In genomic region chr5:133754575-133755169, GRCh38 we compare ENCODE assay signal across 8 cellular contexts.
DNase-seq lines count a peak whose midpoint lies in the region; ATAC-seq and TF ChIP-seq lines count a peak whose summit lies in the region.

No MANE protein-coding gene starts in this region.

- H3K36me3 ChIP-seq in brain microvascular endothelial cell (replicated peaks) (no peaks in the 10 kb centered on the region), lung (ENCODE audit: control insufficient read depth in 2 of 2, insufficient read depth in 2 of 2, low read length in 2 of 2) (no peaks in the 10 kb centered on the region)

- in situ Hi-C loops in brain microvascular endothelial cell (cut with HindIII; ENCODE audit: low pct_ligation_motif_present, low sequenced_read_pairs) = no loop called here

- ATAC-seq in lung (ENCODE audit: insufficient read depth, low FRiP score) (no peak), HG03469 (IDR thresholded peaks at IDR 0.05; ENCODE audit: unreplicated experiment) (no peak)

- no peaks in the 10 kb centered on the region for H3K9me3 ChIP-seq in lung (ENCODE audit: control insufficient read depth in 2 of 2, insufficient read depth in 1 of 2, low read length in 1 of 2)

- H3K27me3 ChIP-seq in brain microvascular endothelial cell (replicated peaks) (peaks cover 3% of the 10 kb centered on the region), lung (ENCODE audit: control insufficient read depth, insufficient read depth) (no peaks in the 10 kb centered on the region)

- 40 to 41% methylated on average over 5 of the region's 5 CpGs for WGBS in lung, 2 donors

- peak; percentile 32 for DNase-seq in A172 (ENCODE audit: low spot score)
- peak; percentile 49 for DNase-seq in ELF-1 (ENCODE audit: low read depth, low spot score)
- peak; percentile 48 for DNase-seq in NCI-H460 (ENCODE audit: extremely low read depth, low read depth)
- peak; percentile 9 for DNase-seq in brain microvascular endothelial cell
- no peak for DNase-seq in lung (ENCODE audit: low spot score)
- no peak for DNase-seq in superior temporal gyrus (ENCODE audit: extremely low spot score)
- no peak for DNase-seq in NK-92 treated with Interleukin-12 subunit alpha and Interleukin-12 subunit beta, amount 100 ng/mL, for 24 hours (lab: John Stamatoyannopoulos, UW)

- H3K27ac ChIP-seq in brain microvascular endothelial cell (no peak overlapping the region), lung (ENCODE audit: low read depth in 1 of 2, low read length in 1 of 2) (no peak overlapping the region)

- TF ChIP-seq CTCF in brain microvascular endothelial cell (IDR thresholded peaks at IDR 0.05; ENCODE audit: low read depth, low read length, missing control alignments) = peak; percentile 79
- TF ChIP-seq CTCF in lung (IDR thresholded peaks at IDR 0.05; ENCODE audit: control extremely low read depth, extremely low read depth) = peak; percentile 20

- H3K4me3 ChIP-seq in brain microvascular endothelial cell (ENCODE audit: low read depth, low read length) = no peak overlapping the region
- no peak overlapping the region for H3K4me3 ChIP-seq in lung

- no peaks in the 10 kb centered on the region for H3K4me1 ChIP-seq in lung (ENCODE audit: control insufficient read depth in 2 of 2, insufficient read depth in 2 of 2, low read length in 2 of 2)

Comparison
In these comparisons a context has a peak if more than half of its experiments do, and no peak if none do; other contexts are left out.
1. DNase-seq: peak in A172 (single experiment), ELF-1 (single experiment), NCI-H460 (single experiment) and brain microvascular endothelial cell (single experiment); none in lung (single experiment), superior temporal gyrus (single experiment) and NK-92 treated with Interleukin-12 subunit alpha and Interleukin-12 subunit beta, amount 100 ng/mL, for 24 hours (single experiment).